Comparison of ENCODE assay signal across 1 cellular context in the genomic region with DNA sequence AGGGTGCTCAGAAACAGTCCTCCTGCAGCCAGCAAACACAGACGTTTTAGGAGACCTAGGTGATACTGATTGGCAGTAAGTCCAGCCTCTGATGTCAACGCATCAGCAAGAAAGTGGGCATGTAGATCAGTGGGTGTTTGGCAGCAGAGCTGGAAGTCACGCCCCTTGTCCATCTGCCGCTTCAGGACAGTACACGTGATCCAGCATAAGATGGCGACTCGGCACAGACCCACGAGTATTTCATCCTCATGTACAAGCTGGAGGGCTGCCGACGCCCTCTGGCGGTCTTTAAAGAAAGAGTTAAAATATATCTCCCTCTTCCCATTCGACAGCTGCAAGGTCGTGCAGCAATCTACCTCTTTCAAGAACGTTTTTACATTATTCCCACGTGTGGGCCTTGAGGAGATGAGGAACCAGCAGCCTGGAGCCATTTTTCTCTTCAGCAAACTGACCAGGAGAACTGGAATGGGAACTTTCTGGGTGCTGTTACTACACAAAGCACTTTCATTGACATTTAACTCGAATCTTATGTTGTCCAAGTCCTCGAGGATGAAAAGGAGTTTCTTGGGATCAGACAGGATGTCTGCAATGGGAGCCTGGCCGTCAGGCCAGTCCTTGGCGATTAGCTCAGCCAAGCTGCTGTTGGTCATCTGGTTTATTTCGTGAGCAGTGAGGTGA.
TF ChIP-seq lines count a peak whose summit lies in the region.

No MANE protein-coding gene starts in this region.

TF ChIP-seq in GM12878, 131 proteins besides CTCF, POLR2A, EP300 and RAD21:
- TF ChIP-seq ETV6 (conservative IDR thresholded peaks at IDR 0.05 in 1 of 2, IDR thresholded peaks at IDR 0.05 in 1 of 2; ENCODE audit: borderline replicate concordance in 1 of 2, low read depth in 1 of 2) (no peak), CBFB (IDR thresholded peaks at IDR 0.05; ENCODE audit: low read depth) (no peak), NR2C1 (IDR thresholded peaks at IDR 0.05) (no peak), CEBPB (IDR thresholded peaks at IDR 0.05; ENCODE audit: borderline replicate concordance in 1 of 2, low read depth in 2 of 2, low read length in 2 of 2) (no peak), SMC3 (IDR thresholded peaks at IDR 0.05; ENCODE audit: borderline replicate concordance, low read length) (peak; percentile 64), HDAC2 (IDR thresholded peaks at IDR 0.05) (no peak), SPI1 (IDR thresholded peaks at IDR 0.05; ENCODE audit: borderline replicate concordance, insufficient read depth, low read depth, low read length) (no peak), NFYA (IDR thresholded peaks at IDR 0.05; ENCODE audit: borderline replicate concordance, low read depth, low read length) (no peak), SUZ12 (IDR thresholded peaks at IDR 0.05; ENCODE audit: unreplicated experiment) (no peak), EGR1 (IDR thresholded peaks at IDR 0.05; ENCODE audit: borderline replicate concordance in 1 of 2, low read depth in 2 of 2, low read length in 2 of 2) (no peak), NFXL1 (IDR thresholded peaks at IDR 0.05; ENCODE audit: borderline replicate concordance) (no peak), HDAC6 (IDR thresholded peaks at IDR 0.05; ENCODE audit: unreplicated experiment) (no peak), PAX5 (IDR thresholded peaks at IDR 0.05; ENCODE audit: borderline replicate concordance, low read depth, low read length) (peak; percentile 27; the same call in 1 of the 2 replicates), ZNF274 (IDR thresholded peaks at IDR 0.05; ENCODE audit: insufficient read depth, insufficient read length) (no peak), SIN3A (IDR thresholded peaks at IDR 0.05; ENCODE audit: low read depth, low read length) (peak; percentile 46; the same call in 1 of the 2 replicates), RAD51 (IDR thresholded peaks at IDR 0.05) (peak; percentile 70; the same call in 1 of the 2 replicates), BHLHE40 (IDR thresholded peaks at IDR 0.05; ENCODE audit: borderline replicate concordance in 1 of 2, low read depth in 2 of 2, low read length in 1 of 2) (peak in 1 of 2 experiments; percentile 40; a peak in 1 of 4 replicates), TBL1XR1 (IDR thresholded peaks at IDR 0.05; ENCODE audit: low read depth, low read length) (no peak), GABPA (IDR thresholded peaks at IDR 0.05; ENCODE audit: low read depth) (no peak), TCF3 (IDR thresholded peaks at IDR 0.05; ENCODE audit: borderline replicate concordance, insufficient read depth, low read depth, low read length) (no peak), RFX5 (IDR thresholded peaks at IDR 0.05; ENCODE audit: low read depth, low read length) (no peak), RCOR1 (conservative IDR thresholded peaks at IDR 0.05; ENCODE audit: low read depth, low read length) (no peak), YY1 (IDR thresholded peaks at IDR 0.05; ENCODE audit: low read depth, low read length) (peak; percentile 90), SRF (IDR thresholded peaks at IDR 0.05; ENCODE audit: low read depth in 2 of 2, low read length in 2 of 2) (no peak)
- TF ChIP-seq, protein P1, sequence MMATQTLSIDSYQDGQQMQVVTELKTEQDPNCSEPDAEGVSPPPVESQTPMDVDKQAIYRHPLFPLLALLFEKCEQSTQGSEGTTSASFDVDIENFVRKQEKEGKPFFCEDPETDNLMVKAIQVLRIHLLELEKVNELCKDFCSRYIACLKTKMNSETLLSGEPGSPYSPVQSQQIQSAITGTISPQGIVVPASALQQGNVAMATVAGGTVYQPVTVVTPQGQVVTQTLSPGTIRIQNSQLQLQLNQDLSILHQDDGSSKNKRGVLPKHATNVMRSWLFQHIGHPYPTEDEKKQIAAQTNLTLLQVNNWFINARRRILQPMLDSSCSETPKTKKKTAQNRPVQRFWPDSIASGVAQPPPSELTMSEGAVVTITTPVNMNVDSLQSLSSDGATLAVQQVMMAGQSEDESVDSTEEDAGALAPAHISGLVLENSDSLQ (IDR thresholded peaks at IDR 0.05), result peak; percentile 66
- TF ChIP-seq, protein P2, sequence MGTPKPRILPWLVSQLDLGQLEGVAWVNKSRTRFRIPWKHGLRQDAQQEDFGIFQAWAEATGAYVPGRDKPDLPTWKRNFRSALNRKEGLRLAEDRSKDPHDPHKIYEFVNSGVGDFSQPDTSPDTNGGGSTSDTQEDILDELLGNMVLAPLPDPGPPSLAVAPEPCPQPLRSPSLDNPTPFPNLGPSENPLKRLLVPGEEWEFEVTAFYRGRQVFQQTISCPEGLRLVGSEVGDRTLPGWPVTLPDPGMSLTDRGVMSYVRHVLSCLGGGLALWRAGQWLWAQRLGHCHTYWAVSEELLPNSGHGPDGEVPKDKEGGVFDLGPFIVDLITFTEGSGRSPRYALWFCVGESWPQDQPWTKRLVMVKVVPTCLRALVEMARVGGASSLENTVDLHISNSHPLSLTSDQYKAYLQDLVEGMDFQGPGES (IDR thresholded peaks at IDR 0.05), result no peak
- TF ChIP-seq, protein P3, sequence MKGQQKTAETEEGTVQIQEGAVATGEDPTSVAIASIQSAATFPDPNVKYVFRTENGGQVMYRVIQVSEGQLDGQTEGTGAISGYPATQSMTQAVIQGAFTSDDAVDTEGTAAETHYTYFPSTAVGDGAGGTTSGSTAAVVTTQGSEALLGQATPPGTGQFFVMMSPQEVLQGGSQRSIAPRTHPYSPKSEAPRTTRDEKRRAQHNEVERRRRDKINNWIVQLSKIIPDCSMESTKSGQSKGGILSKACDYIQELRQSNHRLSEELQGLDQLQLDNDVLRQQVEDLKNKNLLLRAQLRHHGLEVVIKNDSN (IDR thresholded peaks at IDR 0.05; ENCODE audit: borderline replicate concordance, extremely low read length, insufficient read depth, low read depth, low read length), result peak; percentile 69
- TF ChIP-seq, protein P4, sequence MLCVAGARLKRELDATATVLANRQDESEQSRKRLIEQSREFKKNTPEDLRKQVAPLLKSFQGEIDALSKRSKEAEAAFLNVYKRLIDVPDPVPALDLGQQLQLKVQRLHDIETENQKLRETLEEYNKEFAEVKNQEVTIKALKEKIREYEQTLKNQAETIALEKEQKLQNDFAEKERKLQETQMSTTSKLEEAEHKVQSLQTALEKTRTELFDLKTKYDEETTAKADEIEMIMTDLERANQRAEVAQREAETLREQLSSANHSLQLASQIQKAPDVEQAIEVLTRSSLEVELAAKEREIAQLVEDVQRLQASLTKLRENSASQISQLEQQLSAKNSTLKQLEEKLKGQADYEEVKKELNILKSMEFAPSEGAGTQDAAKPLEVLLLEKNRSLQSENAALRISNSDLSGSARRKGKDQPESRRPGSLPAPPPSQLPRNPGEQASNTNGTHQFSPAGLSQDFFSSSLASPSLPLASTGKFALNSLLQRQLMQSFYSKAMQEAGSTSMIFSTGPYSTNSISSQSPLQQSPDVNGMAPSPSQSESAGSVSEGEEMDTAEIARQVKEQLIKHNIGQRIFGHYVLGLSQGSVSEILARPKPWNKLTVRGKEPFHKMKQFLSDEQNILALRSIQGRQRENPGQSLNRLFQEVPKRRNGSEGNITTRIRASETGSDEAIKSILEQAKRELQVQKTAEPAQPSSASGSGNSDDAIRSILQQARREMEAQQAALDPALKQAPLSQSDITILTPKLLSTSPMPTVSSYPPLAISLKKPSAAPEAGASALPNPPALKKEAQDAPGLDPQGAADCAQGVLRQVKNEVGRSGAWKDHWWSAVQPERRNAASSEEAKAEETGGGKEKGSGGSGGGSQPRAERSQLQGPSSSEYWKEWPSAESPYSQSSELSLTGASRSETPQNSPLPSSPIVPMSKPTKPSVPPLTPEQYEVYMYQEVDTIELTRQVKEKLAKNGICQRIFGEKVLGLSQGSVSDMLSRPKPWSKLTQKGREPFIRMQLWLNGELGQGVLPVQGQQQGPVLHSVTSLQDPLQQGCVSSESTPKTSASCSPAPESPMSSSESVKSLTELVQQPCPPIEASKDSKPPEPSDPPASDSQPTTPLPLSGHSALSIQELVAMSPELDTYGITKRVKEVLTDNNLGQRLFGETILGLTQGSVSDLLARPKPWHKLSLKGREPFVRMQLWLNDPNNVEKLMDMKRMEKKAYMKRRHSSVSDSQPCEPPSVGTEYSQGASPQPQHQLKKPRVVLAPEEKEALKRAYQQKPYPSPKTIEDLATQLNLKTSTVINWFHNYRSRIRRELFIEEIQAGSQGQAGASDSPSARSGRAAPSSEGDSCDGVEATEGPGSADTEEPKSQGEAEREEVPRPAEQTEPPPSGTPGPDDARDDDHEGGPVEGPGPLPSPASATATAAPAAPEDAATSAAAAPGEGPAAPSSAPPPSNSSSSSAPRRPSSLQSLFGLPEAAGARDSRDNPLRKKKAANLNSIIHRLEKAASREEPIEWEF (IDR thresholded peaks at IDR 0.05; ENCODE audit: insufficient replicate concordance, low read depth, low read length), result no peak
- TF ChIP-seq, protein P5, sequence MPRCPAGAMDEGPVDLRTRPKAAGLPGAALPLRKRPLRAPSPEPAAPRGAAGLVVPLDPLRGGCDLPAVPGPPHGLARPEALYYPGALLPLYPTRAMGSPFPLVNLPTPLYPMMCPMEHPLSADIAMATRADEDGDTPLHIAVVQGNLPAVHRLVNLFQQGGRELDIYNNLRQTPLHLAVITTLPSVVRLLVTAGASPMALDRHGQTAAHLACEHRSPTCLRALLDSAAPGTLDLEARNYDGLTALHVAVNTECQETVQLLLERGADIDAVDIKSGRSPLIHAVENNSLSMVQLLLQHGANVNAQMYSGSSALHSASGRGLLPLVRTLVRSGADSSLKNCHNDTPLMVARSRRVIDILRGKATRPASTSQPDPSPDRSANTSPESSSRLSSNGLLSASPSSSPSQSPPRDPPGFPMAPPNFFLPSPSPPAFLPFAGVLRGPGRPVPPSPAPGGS (IDR thresholded peaks at IDR 0.05; ENCODE audit: borderline replicate concordance, insufficient read depth, low read depth, low read length, poor library complexity, severe bottlenecking), result no peak
- TF ChIP-seq, protein P6, sequence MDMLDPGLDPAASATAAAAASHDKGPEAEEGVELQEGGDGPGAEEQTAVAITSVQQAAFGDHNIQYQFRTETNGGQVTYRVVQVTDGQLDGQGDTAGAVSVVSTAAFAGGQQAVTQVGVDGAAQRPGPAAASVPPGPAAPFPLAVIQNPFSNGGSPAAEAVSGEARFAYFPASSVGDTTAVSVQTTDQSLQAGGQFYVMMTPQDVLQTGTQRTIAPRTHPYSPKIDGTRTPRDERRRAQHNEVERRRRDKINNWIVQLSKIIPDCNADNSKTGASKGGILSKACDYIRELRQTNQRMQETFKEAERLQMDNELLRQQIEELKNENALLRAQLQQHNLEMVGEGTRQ (IDR thresholded peaks at IDR 0.05; ENCODE audit: borderline replicate concordance, low read depth, low read length), result peak; percentile 53; the same call in 1 of the 2 replicates
- TF ChIP-seq, protein P7, sequence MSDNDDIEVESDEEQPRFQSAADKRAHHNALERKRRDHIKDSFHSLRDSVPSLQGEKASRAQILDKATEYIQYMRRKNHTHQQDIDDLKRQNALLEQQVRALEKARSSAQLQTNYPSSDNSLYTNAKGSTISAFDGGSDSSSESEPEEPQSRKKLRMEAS (IDR thresholded peaks at IDR 0.05; ENCODE audit: low read depth, low read length), result peak; percentile 63
